In genomic region chr9:656918-657583, GRCh38 we compare ENCODE assay signal across 18 cellular contexts.
A peak's percentile ranks its signal among the peaks of the same experiment; 100 is the strongest.
DNase-seq lines count a peak whose midpoint lies in the region; ATAC-seq and TF ChIP-seq lines count a peak whose summit lies in the region.
"Had no signal": no experiment of that assay in that cellular context is flagged by ENCODE, and none has a peak within 500 bp of the region (broad histone marks: within the 10 kb centered on the region; RNA-seq: fewer than 3 reads in every experiment).

No MANE protein-coding gene starts in this region.

- WGBS in right cardiac atrium: 58% methylated on average over 3 of the region's 3 CpGs

- DNase-seq in right cardiac atrium (no peak), left ventricle myocardium superior (no peak), foreskin melanocyte (peak; percentile 82), DMS153 (lab: John Stamatoyannopoulos, UW) (no peak)
- no peak for DNase-seq in activated T-helper 2 cell treated with anti-CD3 and anti-CD28 coated beads, Interferon-gamma antibody, Interleukin-2, Interleukin-4, amounts not matched to agents 10 μg/mL and 5 μg/mL and 100 μg/mL, durations not matched to agents 14 hours and 24 hours and 36 hours (ENCODE audit: low spot score)
- DNase-seq: activated B cell treated with CpG ODN at 0.5 μM for 24 hours; CD4-positive, alpha-beta memory T cell; effector memory CD4-positive, alpha-beta T cell; GDM1; kidney glomerular epithelial cell; naive thymus-derived CD8-positive, alpha-beta T cell; NCI-H187; stimulated activated CD4-positive, alpha-beta T cell treated with anti-CD3 and anti-CD28 coated beads, Interleukin-2, amount 100 ng/mL, for 48 hours had no signal

- no peak overlapping the region for H3K4me3 Mint-ChIP-seq in activated T-helper 2 cell treated with anti-CD3 and anti-CD28 coated beads, Interferon-gamma antibody, Interleukin-2, Interleukin-4, amounts not matched to agents 10 μg/mL and 5 μg/mL and 100 μg/mL, durations not matched to agents 14 hours and 24 hours and 36 hours (ENCODE audit: low read depth)
- H3K4me3 Mint-ChIP-seq: activated B cell treated with CpG ODN at 0.5 μM for 24 hours; brain; CD4-positive, alpha-beta memory T cell; naive thymus-derived CD8-positive, alpha-beta T cell; stimulated activated naive CD8-positive, alpha-beta T cell treated with anti-CD3 and anti-CD28 coated beads, Interleukin-15, Interleukin-2, amounts not matched to agents 100 ng/mL and 50 ng/mL, for 24 hours had no signal

- H3K79me2 ChIP-seq in OCI-LY3 (ENCODE audit: low read length): no peaks in the 10 kb centered on the region

- no peak for TF ChIP-seq POLR2A in GM18505 (IDR thresholded peaks at IDR 0.05; ENCODE audit: borderline replicate concordance, extremely low read depth, insufficient read depth, insufficient read length)

- intact Hi-C loops in right cardiac atrium (cut with DNase I) (no loop called here), left ventricle myocardium superior (cut with micrococcal nuclease) (no loop called here)
- intact Hi-C loops in activated T-helper 2 cell treated with anti-CD3 and anti-CD28 coated beads, Interferon-gamma antibody, Interleukin-2, Interleukin-4, amounts not matched to agents 10 μg/mL and 5 μg/mL and 100 μg/mL, durations not matched to agents 14 hours and 24 hours and 36 hours (cut with micrococcal nuclease): no loop called here

- no peak for ATAC-seq in right cardiac atrium
- ATAC-seq in left ventricle myocardium superior: no peak
- ATAC-seq in GM18505 (IDR thresholded peaks at IDR 0.05; ENCODE audit: unreplicated experiment): no peak
- ATAC-seq: naive thymus-derived CD8-positive, alpha-beta T cell had no signal

- H3K27ac ChIP-seq in right cardiac atrium (ENCODE audit: low read length) (peak overlapping the region; percentile 50), OCI-LY3 (ENCODE audit: low read length) (peak overlapping the region; percentile 31; the same call in 1 of the 2 replicates)
- H3K27ac ChIP-seq: SJSA1 had no signal

- no peaks in the 10 kb centered on the region for H3K36me3 ChIP-seq in OCI-LY3 (replicated peaks; ENCODE audit: low read depth, low read length)
- H3K36me3 ChIP-seq: SJSA1 had no signal

- no peaks in the 10 kb centered on the region for H3K9me3 ChIP-seq in right cardiac atrium (ENCODE audit: control insufficient read depth, low read length)
- no peaks in the 10 kb centered on the region for H3K9me3 ChIP-seq in OCI-LY3 (ENCODE audit: insufficient read depth, low read length)
- H3K9me3 ChIP-seq: SJSA1 had no signal

- TF ChIP-seq CTCF in OCI-LY3 (IDR thresholded peaks at IDR 0.05; ENCODE audit: low read depth, low read length): no peak

- no peak overlapping the region for H3K9ac ChIP-seq in OCI-LY3 (ENCODE audit: low read length)

- H3K27ac Mint-ChIP-seq in activated T-helper 2 cell treated with anti-CD3 and anti-CD28 coated beads, Interferon-gamma antibody, Interleukin-2, Interleukin-4, amounts not matched to agents 10 μg/mL and 5 μg/mL and 100 μg/mL, durations not matched to agents 14 hours and 24 hours and 36 hours: no peak overlapping the region
- H3K27ac Mint-ChIP-seq: activated B cell treated with CpG ODN at 0.5 μM for 24 hours; stimulated activated naive CD8-positive, alpha-beta T cell treated with anti-CD3 and anti-CD28 coated beads, Interleukin-15, Interleukin-2, amounts not matched to agents 100 ng/mL and 50 ng/mL, for 24 hours had no signal

- H3K27me3 Mint-ChIP-seq in activated T-helper 2 cell treated with anti-CD3 and anti-CD28 coated beads, Interferon-gamma antibody, Interleukin-2, Interleukin-4, amounts not matched to agents 10 μg/mL and 5 μg/mL and 100 μg/mL, durations not matched to agents 14 hours and 24 hours and 36 hours (ENCODE audit: low read depth): no peaks in the 10 kb centered on the region
- H3K27me3 Mint-ChIP-seq: brain; naive thymus-derived CD8-positive, alpha-beta T cell; stimulated activated naive CD8-positive, alpha-beta T cell treated with anti-CD3 and anti-CD28 coated beads, Interleukin-15, Interleukin-2, amounts not matched to agents 100 ng/mL and 50 ng/mL, for 24 hours had no signal

- peaks cover 14% of the 10 kb centered on the region for H3K4me1 ChIP-seq in right cardiac atrium (ENCODE audit: control insufficient read depth, insufficient read depth, low read length)
- peaks cover 18% of the 10 kb centered on the region for H3K4me1 ChIP-seq in OCI-LY3 (ENCODE audit: low read length)
- H3K4me1 ChIP-seq: SJSA1 had no signal

- H4K20me1 ChIP-seq in OCI-LY3 (ENCODE audit: insufficient read depth, low read length): no peaks in the 10 kb centered on the region

- H3K4me3 ChIP-seq in right cardiac atrium (ENCODE audit: low read length) (no peak overlapping the region), OCI-LY3 (ENCODE audit: low read length) (no peak overlapping the region)
- H3K4me3 ChIP-seq: SJSA1 had no signal

- H3K9me3 Mint-ChIP-seq in activated T-helper 2 cell treated with anti-CD3 and anti-CD28 coated beads, Interferon-gamma antibody, Interleukin-2, Interleukin-4, amounts not matched to agents 10 μg/mL and 5 μg/mL and 100 μg/mL, durations not matched to agents 14 hours and 24 hours and 36 hours: no peaks in the 10 kb centered on the region
- H3K9me3 Mint-ChIP-seq: activated B cell treated with CpG ODN at 0.5 μM for 24 hours; stimulated activated naive CD8-positive, alpha-beta T cell treated with anti-CD3 and anti-CD28 coated beads, Interleukin-15, Interleukin-2, amounts not matched to agents 100 ng/mL and 50 ng/mL, for 24 hours had no signal

- no peaks in the 10 kb centered on the region for H3K36me3 Mint-ChIP-seq in activated T-helper 2 cell treated with anti-CD3 and anti-CD28 coated beads, Interferon-gamma antibody, Interleukin-2, Interleukin-4, amounts not matched to agents 10 μg/mL and 5 μg/mL and 100 μg/mL, durations not matched to agents 14 hours and 24 hours and 36 hours (ENCODE audit: low read depth)
- H3K36me3 Mint-ChIP-seq: naive thymus-derived CD8-positive, alpha-beta T cell had no signal

- peak overlapping the region; percentile 25 for H3K4me2 ChIP-seq in OCI-LY3 (ENCODE audit: low read length)

- H2AFZ ChIP-seq in OCI-LY3 (ENCODE audit: low read depth, low read length): no peak overlapping the region

- H3K27me3 ChIP-seq in right cardiac atrium (ENCODE audit: control insufficient read depth, insufficient read depth): no peaks in the 10 kb centered on the region
- H3K27me3 ChIP-seq in OCI-LY3 (ENCODE audit: low read depth, low read length): no peaks in the 10 kb centered on the region
- H3K27me3 ChIP-seq: SJSA1 had no signal

- peaks cover 18% of the 10 kb centered on the region for H3K4me1 Mint-ChIP-seq in activated T-helper 2 cell treated with anti-CD3 and anti-CD28 coated beads, Interferon-gamma antibody, Interleukin-2, Interleukin-4, amounts not matched to agents 10 μg/mL and 5 μg/mL and 100 μg/mL, durations not matched to agents 14 hours and 24 hours and 36 hours (ENCODE audit: low read depth)
